ENCODE assay signal across 21 cellular contexts in the genomic region with DNA sequence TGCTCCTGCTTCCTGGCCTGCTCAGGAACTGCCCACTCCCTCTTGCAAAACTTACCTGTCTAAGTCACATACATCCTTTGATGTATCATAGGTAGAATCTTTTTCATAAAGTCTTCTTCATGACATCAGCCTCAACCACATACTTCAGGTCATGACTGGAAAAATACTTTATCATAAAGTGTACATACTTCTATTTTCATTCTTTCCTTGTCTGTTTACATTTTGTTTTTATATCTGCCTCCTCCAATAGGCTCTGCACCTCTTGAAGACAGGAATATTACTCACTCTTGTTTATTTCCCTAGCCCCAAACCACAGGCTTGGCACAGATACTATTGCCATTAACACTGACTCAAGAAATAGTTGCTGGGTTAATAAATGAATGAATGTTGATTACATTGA. TPM values are rescaled to one million over a fixed set of nuclear protein-coding genes. Genes with fewer than 3 reads are reported as not detected.
DNase-seq lines count a peak whose midpoint lies in the region; ATAC-seq, FAIRE-seq and TF ChIP-seq lines count a peak whose summit lies in the region.
"Had no signal": no experiment of that assay in that cellular context is flagged by ENCODE, and none has a peak within 500 bp of the region (broad histone marks: within the 10 kb centered on the region; RNA-seq: fewer than 3 reads in every experiment).

No MANE protein-coding gene starts in this region.

- no peak overlapping the region for H3K9ac ChIP-seq in skeletal muscle satellite cell (ENCODE audit: low read depth, low read length)

- TF ChIP-seq POLR2A in H54 (IDR thresholded peaks at IDR 0.05; ENCODE audit: low read depth, low read length): no peak

- intact Hi-C loops in upper lobe of right lung (cut with DNase I): no loop called here

- H3K4me1 ChIP-seq in skeletal muscle satellite cell (ENCODE audit: control insufficient read depth, insufficient read depth, low read length) (peaks cover 8% of the 10 kb centered on the region), upper lobe of right lung (no peaks in the 10 kb centered on the region)
- H3K4me1 ChIP-seq: colonic mucosa, sigmoid colon, tibial artery had no signal

- peak overlapping the region; percentile 16 for H3K4me2 ChIP-seq in skeletal muscle satellite cell (ENCODE audit: low read length)

- CTCF ChIA-PET in RWPE1 (lab: Yijun Ruan, JAX): no interaction called here

- ATAC-seq in upper lobe of right lung: no peak
- ATAC-seq: CD8-positive, alpha-beta T cell had no signal

- POLR2A ChIA-PET in RWPE1 (lab: Yijun Ruan, JAX; ENCODE audit: low non-redundant PET): no interaction called here

- H3K9me3 ChIP-seq in skeletal muscle satellite cell (replicated peaks; ENCODE audit: low read length) (no peaks in the 10 kb centered on the region), upper lobe of right lung (no peaks in the 10 kb centered on the region)
- H3K9me3 ChIP-seq: colonic mucosa, sigmoid colon, tibial artery had no signal

- H3K27me3 ChIP-seq in skeletal muscle satellite cell (ENCODE audit: control insufficient read depth, insufficient read depth, low read length) (no peaks in the 10 kb centered on the region), upper lobe of right lung (no peaks in the 10 kb centered on the region)
- H3K27me3 ChIP-seq: colonic mucosa, sigmoid colon, tibial artery had no signal

- peak; percentile 45 for FAIRE-seq in H54 (lab: Jason Lieb, UNC)
- FAIRE-seq: G401.6, kidney, TTC549 had no signal

- no peak for TF ChIP-seq CTCF in RWPE1 (conservative IDR thresholded peaks at IDR 0.05; ENCODE audit: low read depth)
- no peak for TF ChIP-seq CTCF in epithelial cell of esophagus (IDR thresholded peaks at IDR 0.05; ENCODE audit: insufficient read depth, low read depth, low read length, missing control alignments)
- no peak for TF ChIP-seq CTCF in upper lobe of right lung (IDR thresholded peaks at IDR 0.05)
- TF ChIP-seq CTCF in GM10266 (IDR thresholded peaks at IDR 0.05; ENCODE audit: control insufficient read depth, insufficient read depth, low read depth, missing control alignments): no peak

- no peak for DNase-seq in H54 (ENCODE audit: insufficient read length, low spot score)
- peak; percentile 8 for DNase-seq in RWPE1 (ENCODE audit: low spot score)
- peak; percentile 90 for DNase-seq in epithelial cell of esophagus (ENCODE audit: low read depth)
- DNase-seq in SW 1271 (lab: John Stamatoyannopoulos, UW): no peak
- no peak for DNase-seq in upper lobe of right lung
- no peak for DNase-seq in GM10266 (ENCODE audit: extremely low spot score)
- DNase-seq: activated gamma-delta T cell; CD8-positive, alpha-beta T cell; colonic mucosa; kidney; NCI-H2029 treated with DMSO at 0.1 percent for 48 hours; NCI-H345; NCI-H774; SHP77 treated with DMSO at 0.1 percent for 48 hours; sigmoid colon; tibial artery had no signal

- H3K4me3 ChIP-seq in epithelial cell of esophagus (ENCODE audit: low read length) (no peak overlapping the region), skeletal muscle satellite cell (ENCODE audit: low read length) (no peak overlapping the region), upper lobe of right lung (no peak overlapping the region)
- H3K4me3 ChIP-seq: colonic mucosa, lung, sigmoid colon, tibial artery had no signal

- H3K36me3 ChIP-seq in skeletal muscle satellite cell (ENCODE audit: insufficient read depth, low read length) (no peaks in the 10 kb centered on the region), upper lobe of right lung (no peaks in the 10 kb centered on the region)
- H3K36me3 ChIP-seq: colonic mucosa, sigmoid colon, tibial artery had no signal

- H3K27ac ChIP-seq in RWPE1 (no peak overlapping the region), upper lobe of right lung (no peak overlapping the region)
- H3K27ac ChIP-seq: colonic mucosa, sigmoid colon, tibial artery had no signal

RNA-seq across cellular contexts. Expression of a gene that starts 43.6 kb away (rescaled TPM):
- 1.5 and 2.6 TPM in 2 replicates for total RNA-seq in skeletal muscle satellite cell (2012; rRNA removed)
- total RNA-seq in upper lobe of right lung: 0.78 TPM
- total RNA-seq: CD8-positive, alpha-beta T cell; progenitor cell of endocrine pancreas had no signal

Comparison
In these comparisons a context has a peak if more than half of its experiments do, and no peak if none do; other contexts are left out.
1. DNase-seq: peak in RWPE1 (single experiment) and epithelial cell of esophagus (single experiment); none in H54 (single experiment), SW 1271 (0 of 2), upper lobe of right lung (single experiment) and GM10266 (single experiment).